In genomic region chr2:186460465-186460864, GRCh38 we compare ENCODE assay signal across 8 cellular contexts. TPM values are rescaled to one million over a fixed set of nuclear protein-coding genes. Genes with fewer than 3 reads are reported as not detected.
DNase-seq lines count a peak whose midpoint lies in the region; ATAC-seq and TF ChIP-seq lines count a peak whose summit lies in the region.

No MANE protein-coding gene starts in this region.

- intact Hi-C loops in mammary epithelial cell (cut with micrococcal nuclease), result loop anchor here (1.0 to 10.0 kb wide), 3 partner anchors 204 to 856 kb away; no protein-coding TSS in a partner anchor

- no peaks in the 10 kb centered on the region for H3K79me2 ChIP-seq in mammary epithelial cell (ENCODE audit: insufficient read depth, low read length)

- CTCF ChIA-PET in mammary epithelial cell (lab: Charles Lee; ENCODE audit: low non-redundant PET), result interaction anchor here (0.5 kb wide), 1 partner anchor 1055 kb away, joined by 3 read pairs; no protein-coding TSS in a partner anchor

- DNase-seq in G401 (ENCODE audit: low spot score) (peak; percentile 21), LNCaP clone FGC (ENCODE audit: low read depth) (no peak), mammary epithelial cell (no peak), retinal pigment epithelial cell (ENCODE audit: low read depth) (no peak), islet precursor cell (no peak), tibial nerve (ENCODE audit: low spot score in 2 of 2) (no peak)

- 80% methylated on average over 1 of the region's 1 CpG for WGBS in mammary epithelial cell (ENCODE audit: low coverage, missing lambda C conversion rate)
- 34% methylated on average over 1 of the region's 1 CpG for WGBS in tibial nerve, 2 donors

- no peak overlapping the region for H3K27ac ChIP-seq in mammary epithelial cell (ENCODE audit: insufficient read depth, low read depth, low read length)
- no peak overlapping the region for H3K27ac ChIP-seq in tibial nerve

- no peak for TF ChIP-seq EP300 in tibial nerve (IDR thresholded peaks at IDR 0.05)

- ATAC-seq in GM21515 (IDR thresholded peaks at IDR 0.05; ENCODE audit: unreplicated experiment), result peak; percentile 77
- ATAC-seq in HG03045 (IDR thresholded peaks at IDR 0.05; ENCODE audit: unreplicated experiment), result no peak

- H3K9me3 ChIP-seq in mammary epithelial cell (replicated peaks; ENCODE audit: insufficient read depth, low read length) (no peaks in the 10 kb centered on the region), tibial nerve (no peaks in the 10 kb centered on the region)

- no TSS peak for BruUV-seq in mammary epithelial cell (replicated peaks; lab: Mats Ljungman, UMichigan)

- no peak overlapping the region for H3K9ac ChIP-seq in mammary epithelial cell (ENCODE audit: insufficient read depth, low read length)

- no peak for TF ChIP-seq POLR2A in tibial nerve (IDR thresholded peaks at IDR 0.05)

- H3K36me3 ChIP-seq in mammary epithelial cell (ENCODE audit: insufficient read depth, low read length) (peaks cover 2% of the 10 kb centered on the region), tibial nerve (peaks cover 0 to 4% (median 0%) of the 10 kb centered on the region in 3 donors)

- TF ChIP-seq CTCF in LNCaP clone FGC (IDR thresholded peaks at IDR 0.05; ENCODE audit: control insufficient read depth, extremely low read depth, insufficient read depth) (peak; percentile 49), mammary epithelial cell (conservative IDR thresholded peaks at IDR 0.05 in 1 of 2, IDR thresholded peaks at IDR 0.05 in 1 of 2; ENCODE audit: extremely low read depth in 1 of 2, insufficient read depth in 1 of 2, low read depth in 1 of 2, low read length in 2 of 2) (peak; percentile 50 to 65), retinal pigment epithelial cell (conservative IDR thresholded peaks at IDR 0.05; ENCODE audit: low read depth, low read length) (peak; percentile 52), tibial nerve (IDR thresholded peaks at IDR 0.05) (peak in 1 of 5 experiments; percentile 16)

- no peak overlapping the region for H3K4me2 ChIP-seq in mammary epithelial cell (ENCODE audit: insufficient read depth, low read depth, low read length)

- H4K20me1 ChIP-seq in mammary epithelial cell (ENCODE audit: insufficient read depth, low read length), result no peaks in the 10 kb centered on the region

- dilution Hi-C loops in mammary epithelial cell (cut with HindIII; ENCODE audit: low sequenced_read_pairs), result no loop called here

- H3K4me1 ChIP-seq in mammary epithelial cell (ENCODE audit: insufficient read depth, low read length) (peaks cover 15% of the 10 kb centered on the region), tibial nerve (peaks cover 0 to 4% (median 0%) of the 10 kb centered on the region in 4 donors)

- in situ Hi-C loops in G401 (cut with HindIII; ENCODE audit: low sequenced_read_pairs), result no loop called here
- in situ Hi-C loops in mammary epithelial cell (cut with MboI; ENCODE audit: low sequenced_read_pairs in 2 of 2), result loop anchor here (25.0 kb wide), 3 partner anchors 498 to 1173 kb away; partner anchors contain the start of gene FSIP2 (in 1 of the 2)

- no peak overlapping the region for H3K4me3 ChIP-seq in LNCaP clone FGC (ENCODE audit: low read depth, low read length)
- H3K4me3 ChIP-seq in mammary epithelial cell (replicated peaks in 1 of 3; ENCODE audit: insufficient read depth in 1 of 3, low read depth in 2 of 3, low read length in 3 of 3), result no peak overlapping the region
- H3K4me3 ChIP-seq in retinal pigment epithelial cell (ENCODE audit: low read length), result no peak overlapping the region
- H3K4me3 ChIP-seq in tibial nerve, result no peak overlapping the region

- H3K27me3 ChIP-seq in mammary epithelial cell (ENCODE audit: insufficient read depth, low read length), result no peaks in the 10 kb centered on the region
- H3K27me3 ChIP-seq in tibial nerve, result no peaks in the 10 kb centered on the region

- no peak overlapping the region for H2AFZ ChIP-seq in mammary epithelial cell (ENCODE audit: low read depth, low read length)

RNA-seq across cellular contexts. Expression of gene ZC3H15, which starts 25.6 kb away (rescaled TPM):
- total RNA-seq in G401 (2014; rRNA removed; shearing (Covaris generic)), result 114 and 136 TPM in 2 replicates
- total RNA-seq in mammary epithelial cell, result 10 to 100 TPM; 53.5 to 72.1 TPM
- 59.8 TPM for polyA plus RNA-seq in mammary epithelial cell
- 38.1 TPM for polyA minus RNA-seq in mammary epithelial cell
- 10 to 100 TPM; 45.7 to 50.7 (median 48.4) TPM for total RNA-seq in tibial nerve
